ENCODE assay signal across 18 cellular contexts in genomic region chr18:56831988-56832387, GRCh38.
"Had no signal": no experiment of that assay in that cellular context is flagged by ENCODE, and none has a peak within 500 bp of the region (broad histone marks: within the 10 kb centered on the region; RNA-seq: fewer than 3 reads in every experiment).

No MANE protein-coding gene starts in this region.

- H3K4me3 Mint-ChIP-seq: activated CD4-positive, alpha-beta memory T cell treated with anti-CD3 and anti-CD28 coated beads, Interleukin-2, amount 10 ng/mL, durations not matched to agents 7 days and 5 days; activated naive CD8-positive, alpha-beta T cell treated with anti-CD3 and anti-CD28 coated beads, Interleukin-2, amount 50 U/mL, for 24 hours; neural crest cell; stimulated activated effector memory CD8-positive, alpha-beta T cell treated with anti-CD3 and anti-CD28 coated beads, Interleukin-12 subunit alpha, Interleukin-12 subunit beta, amount 100 ng/mL, for 72 hours; T-helper 2 cell treated with Interferon-gamma antibody and Interleukin-4, amounts not matched to agents 5 μg/mL and 100 μg/mL, for 36 hours had no signal

- H3K27me3 ChIP-seq: body of pancreas, dorsolateral prefrontal cortex, esophagus squamous epithelium, tibial artery, vagina had no signal

- H3K4me1 ChIP-seq: body of pancreas, esophagus squamous epithelium, parathyroid adenoma, tibial artery, vagina had no signal

- H3K27ac ChIP-seq: body of pancreas, dorsolateral prefrontal cortex, esophagus squamous epithelium, parathyroid adenoma, skin epidermis, tibial artery, vagina had no signal

- H3K27ac Mint-ChIP-seq: activated CD4-positive, alpha-beta memory T cell treated with anti-CD3 and anti-CD28 coated beads, Interleukin-2, amount 10 ng/mL, durations not matched to agents 7 days and 5 days; activated naive CD8-positive, alpha-beta T cell treated with anti-CD3 and anti-CD28 coated beads, Interleukin-2, amount 50 U/mL, for 24 hours; stimulated activated effector memory CD8-positive, alpha-beta T cell treated with anti-CD3 and anti-CD28 coated beads, Interleukin-12 subunit alpha, Interleukin-12 subunit beta, amount 100 ng/mL, for 72 hours; T-helper 2 cell treated with Interferon-gamma antibody and Interleukin-4, amounts not matched to agents 5 μg/mL and 100 μg/mL, for 36 hours had no signal

- H3K9me3 ChIP-seq: body of pancreas, esophagus squamous epithelium, tibial artery, vagina had no signal

- H3K4me1 Mint-ChIP-seq: activated CD4-positive, alpha-beta memory T cell treated with anti-CD3 and anti-CD28 coated beads, Interleukin-2, amount 10 ng/mL, durations not matched to agents 7 days and 5 days; activated naive CD8-positive, alpha-beta T cell treated with anti-CD3 and anti-CD28 coated beads, Interleukin-2, amount 50 U/mL, for 24 hours; stimulated activated effector memory CD8-positive, alpha-beta T cell treated with anti-CD3 and anti-CD28 coated beads, Interleukin-12 subunit alpha, Interleukin-12 subunit beta, amount 100 ng/mL, for 72 hours had no signal

- H3K9ac ChIP-seq: parathyroid adenoma had no signal

- H3K36me3 ChIP-seq: vagina had no signal

- H2AFZ ChIP-seq: parathyroid adenoma had no signal

- DNase-seq: activated CD4-positive, alpha-beta memory T cell treated with anti-CD3 and anti-CD28 coated beads, Interleukin-2, amount 10 ng/mL, durations not matched to agents 7 days and 5 days; activated CD8-positive, alpha-beta memory T cell treated with anti-CD3 and anti-CD28 coated beads, Interleukin-2, amount 50 U/mL, for 4 hours; activated naive CD4-positive, alpha-beta T cell treated with Interleukin-2 at 50 U/mL for 16 hours; activated naive CD8-positive, alpha-beta T cell treated with anti-CD3 and anti-CD28 coated beads, Interleukin-2, amount 50 U/mL, for 24 hours; body of pancreas; dorsolateral prefrontal cortex; esophagus squamous epithelium; foreskin melanocyte; head of caudate nucleus; left ventricle myocardium superior; retina; tibial artery had no signal

- H3K4me3 ChIP-seq: body of pancreas, dorsolateral prefrontal cortex, esophagus squamous epithelium, skin epidermis, tibial artery, vagina had no signal

- ATAC-seq: activated naive CD8-positive, alpha-beta T cell treated with anti-CD3 and anti-CD28 coated beads, Interleukin-2, amount 50 U/mL, for 24 hours; body of pancreas; left ventricle myocardium superior; stimulated activated effector memory CD8-positive, alpha-beta T cell treated with anti-CD3 and anti-CD28 coated beads, Interleukin-12 subunit alpha, Interleukin-12 subunit beta, amount 100 ng/mL, for 72 hours had no signal

- H3K27me3 Mint-ChIP-seq: activated CD4-positive, alpha-beta memory T cell treated with anti-CD3 and anti-CD28 coated beads, Interleukin-2, amount 10 ng/mL, durations not matched to agents 7 days and 5 days; activated naive CD8-positive, alpha-beta T cell treated with anti-CD3 and anti-CD28 coated beads, Interleukin-2, amount 50 U/mL, for 24 hours had no signal

- H3K79me2 ChIP-seq: parathyroid adenoma had no signal
